1 cellular context compared by ENCODE assay signal in genomic region chr12:6330192-6330591, GRCh38.
TF ChIP-seq lines count a peak whose summit lies in the region.

No MANE protein-coding gene starts in this region.

TF ChIP-seq in GM23338, 12 proteins besides CTCF, POLR2A, EP300 and RAD21 (continued from another document):
- TF ChIP-seq ZNF462 (CRISPR knock-in tag; IDR thresholded peaks at IDR 0.05) (no peak), NANOG (IDR thresholded peaks at IDR 0.05; ENCODE audit: borderline replicate concordance) (no peak), EZH2phosphoT487 (IDR thresholded peaks at IDR 0.05; ENCODE audit: unreplicated experiment) (no peak)
- TF ChIP-seq, protein P1, sequence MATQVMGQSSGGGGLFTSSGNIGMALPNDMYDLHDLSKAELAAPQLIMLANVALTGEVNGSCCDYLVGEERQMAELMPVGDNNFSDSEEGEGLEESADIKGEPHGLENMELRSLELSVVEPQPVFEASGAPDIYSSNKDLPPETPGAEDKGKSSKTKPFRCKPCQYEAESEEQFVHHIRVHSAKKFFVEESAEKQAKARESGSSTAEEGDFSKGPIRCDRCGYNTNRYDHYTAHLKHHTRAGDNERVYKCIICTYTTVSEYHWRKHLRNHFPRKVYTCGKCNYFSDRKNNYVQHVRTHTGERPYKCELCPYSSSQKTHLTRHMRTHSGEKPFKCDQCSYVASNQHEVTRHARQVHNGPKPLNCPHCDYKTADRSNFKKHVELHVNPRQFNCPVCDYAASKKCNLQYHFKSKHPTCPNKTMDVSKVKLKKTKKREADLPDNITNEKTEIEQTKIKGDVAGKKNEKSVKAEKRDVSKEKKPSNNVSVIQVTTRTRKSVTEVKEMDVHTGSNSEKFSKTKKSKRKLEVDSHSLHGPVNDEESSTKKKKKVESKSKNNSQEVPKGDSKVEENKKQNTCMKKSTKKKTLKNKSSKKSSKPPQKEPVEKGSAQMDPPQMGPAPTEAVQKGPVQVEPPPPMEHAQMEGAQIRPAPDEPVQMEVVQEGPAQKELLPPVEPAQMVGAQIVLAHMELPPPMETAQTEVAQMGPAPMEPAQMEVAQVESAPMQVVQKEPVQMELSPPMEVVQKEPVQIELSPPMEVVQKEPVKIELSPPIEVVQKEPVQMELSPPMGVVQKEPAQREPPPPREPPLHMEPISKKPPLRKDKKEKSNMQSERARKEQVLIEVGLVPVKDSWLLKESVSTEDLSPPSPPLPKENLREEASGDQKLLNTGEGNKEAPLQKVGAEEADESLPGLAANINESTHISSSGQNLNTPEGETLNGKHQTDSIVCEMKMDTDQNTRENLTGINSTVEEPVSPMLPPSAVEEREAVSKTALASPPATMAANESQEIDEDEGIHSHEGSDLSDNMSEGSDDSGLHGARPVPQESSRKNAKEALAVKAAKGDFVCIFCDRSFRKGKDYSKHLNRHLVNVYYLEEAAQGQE (IDR thresholded peaks at IDR 0.05; ENCODE audit: unreplicated experiment) = no peak
